6 cellular contexts compared by ENCODE assay signal in the genomic region with DNA sequence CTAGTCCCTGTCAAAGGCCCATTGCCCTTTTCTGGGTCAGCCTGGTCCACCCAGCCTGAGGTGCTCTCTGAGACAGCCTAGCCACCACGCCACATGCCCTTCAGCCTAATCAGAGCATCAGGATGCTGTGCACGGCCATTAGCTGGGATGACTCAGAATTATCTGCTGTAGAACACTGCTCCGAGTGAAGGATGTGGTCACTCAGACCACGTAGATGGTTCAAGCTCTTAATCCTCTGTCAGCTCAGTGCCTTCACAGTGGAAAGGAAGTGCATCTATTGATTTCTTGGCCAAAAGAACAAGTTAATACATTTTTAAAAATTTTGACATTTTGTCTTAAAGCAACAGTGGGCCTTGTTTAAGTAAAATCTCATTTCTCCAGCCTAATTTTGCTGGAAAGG.
DNase-seq lines count a peak whose midpoint lies in the region.
"Not testable (repeated sequence)": the region's sequence is repeated elsewhere in the genome, so short reads cannot be mapped to it uniquely, and the experiment has no call there.

No MANE protein-coding gene starts in this region.

- in situ Hi-C loops in SK-MEL-5 (cut with HindIII; ENCODE audit: low pct_unique_long_range_greater_than_20kb, low sequenced_read_pairs): not testable (repeated sequence)

- DNase-seq in COLO829 (ENCODE audit: low spot score) (peak; percentile 3), HT1080 (ENCODE audit: low read depth) (peak; percentile 52), OCI-M1 (lab: John Stamatoyannopoulos, UW) (peak; percentile 0), RKO (ENCODE audit: low spot score) (peak; percentile 5), SK-MEL-5 (ENCODE audit: low read depth, low spot score) (peak; percentile 34), foreskin melanocyte (peak; percentile 50)

Comparison
In these comparisons a context has a peak if more than half of its experiments do, and no peak if none do; other contexts are left out.
1. Peak in every context shown above with its lines: DNase-seq.
2. DNase-seq: peak in every context shown above with its lines; median percentile 52 in HT1080; 50 in foreskin melanocyte; 34 in SK-MEL-5; 5 in RKO; 3 in COLO829; 0 in OCI-M1.